8 cellular contexts compared by ENCODE assay signal in genomic region chr9:94165592-94166236, GRCh38.
DNase-seq lines count a peak whose midpoint lies in the region; ATAC-seq and TF ChIP-seq lines count a peak whose summit lies in the region.

No MANE protein-coding gene starts in this region.

- peak overlapping the region in 2 of 4 experiments; percentile 41 to 84 for H3K4me3 ChIP-seq in fibroblast of lung (replicated peaks in 1 of 4; ENCODE audit: control extremely low read depth in 1 of 4, insufficient read depth in 1 of 4, low read depth in 3 of 4, low read length in 4 of 4)
- H3K4me3 ChIP-seq in naive thymus-derived CD4-positive, alpha-beta T cell (ENCODE audit: low read length): peak overlapping the region; percentile 82

- H3K9ac ChIP-seq in fibroblast of lung (ENCODE audit: insufficient read depth, low read length): peak overlapping the region; percentile 100

- peak overlapping the region; percentile 34 for H3K4me2 ChIP-seq in fibroblast of lung (ENCODE audit: extremely low read depth, insufficient read depth, low read length)

- H2AFZ ChIP-seq in fibroblast of lung (ENCODE audit: low read length): peak overlapping the region; percentile 27

- intact Hi-C loops in naive thymus-derived CD4-positive, alpha-beta T cell (cut with micrococcal nuclease): loop anchor here (1.0 to 10.0 kb wide), 20 partner anchors 11 to 1841 kb away; partner anchors contain the start of genes CENPP (in 2 of the 2), ERCC6L2 (in 2 of the 2), FAM120AOS (in 2 of the 2) and IPPK (in 2 of the 2)

- TF ChIP-seq CTCF in fibroblast of lung (conservative IDR thresholded peaks at IDR 0.05 in 1 of 2, IDR thresholded peaks at IDR 0.05 in 1 of 2; ENCODE audit: low read depth in 1 of 2, low read length in 2 of 2): no peak

- no peaks in the 10 kb centered on the region for H3K36me3 ChIP-seq in fibroblast of lung (ENCODE audit: control insufficient read depth, insufficient read depth, low read length)
- H3K36me3 ChIP-seq in naive thymus-derived CD4-positive, alpha-beta T cell (ENCODE audit: control insufficient read depth in 2 of 3, insufficient read depth in 3 of 3, low read length in 3 of 3): no peaks in the 10 kb centered on the region

- H3K36me3 Mint-ChIP-seq in activated T-helper 17 cell treated with anti-CD3 and anti-CD28 coated beads, Interleukin-2, amount 50 U/mL, for 72 hours (ENCODE audit: low read depth): peaks cover 42% of the 10 kb centered on the region
- H3K36me3 Mint-ChIP-seq in naive thymus-derived CD4-positive, alpha-beta T cell: peaks cover 0 to 2% (median 0%) of the 10 kb centered on the region in 5 donors
- H3K36me3 Mint-ChIP-seq in stimulated activated memory B cell treated with anti-CD40 and anti-IgM and Interleukin-4, amounts not matched to agents 10 μg/mL and 1 μg/mL and 100 μg/mL, for 72 hours: peaks cover 5% of the 10 kb centered on the region

- no peaks in the 10 kb centered on the region for H3K27me3 Mint-ChIP-seq in activated T-helper 17 cell treated with anti-CD3 and anti-CD28 coated beads, Interleukin-2, amount 50 U/mL, for 72 hours
- H3K27me3 Mint-ChIP-seq in naive thymus-derived CD4-positive, alpha-beta T cell: no peaks in the 10 kb centered on the region
- no peaks in the 10 kb centered on the region for H3K27me3 Mint-ChIP-seq in stimulated activated memory B cell treated with anti-CD40 and anti-IgM and Interleukin-4, amounts not matched to agents 10 μg/mL and 1 μg/mL and 100 μg/mL, for 72 hours

- peak overlapping the region; percentile 97 for H3K27ac ChIP-seq in fibroblast of lung (ENCODE audit: insufficient read depth, low read length)
- peak overlapping the region; percentile 100 for H3K27ac ChIP-seq in naive thymus-derived CD4-positive, alpha-beta T cell (ENCODE audit: low read depth, low read length)

- peak; percentile 91 for ATAC-seq in activated T-helper 17 cell treated with anti-CD3 and anti-CD28 coated beads, Interleukin-2, amount 50 U/mL, for 72 hours (replicated peaks)
- ATAC-seq in naive thymus-derived CD4-positive, alpha-beta T cell: peak; percentile 95
- ATAC-seq in stimulated activated memory B cell treated with anti-CD40 and anti-IgM and Interleukin-4, amounts not matched to agents 10 μg/mL and 1 μg/mL and 100 μg/mL, for 72 hours: peak; percentile 98

- peak; percentile 84 for DNase-seq in DMS79 (lab: John Stamatoyannopoulos, UW)
- peak; percentile 83 for DNase-seq in GOT3 (lab: John Stamatoyannopoulos, UW)
- DNase-seq in LHCN-M2 (ENCODE audit: low read depth): peak; percentile 99
- DNase-seq in RPMI7951 (ENCODE audit: low read depth): peak; percentile 97
- DNase-seq in fibroblast of lung (ENCODE audit: low read depth in 2 of 2): peak; percentile 99
- peak; percentile 91 to 99 (median 98) for DNase-seq in naive thymus-derived CD4-positive, alpha-beta T cell

- peaks cover 39% of the 10 kb centered on the region for H3K79me2 ChIP-seq in fibroblast of lung (ENCODE audit: control insufficient read depth, insufficient read depth, low read length)

- H3K9me3 Mint-ChIP-seq in activated T-helper 17 cell treated with anti-CD3 and anti-CD28 coated beads, Interleukin-2, amount 50 U/mL, for 72 hours: no peaks in the 10 kb centered on the region
- peaks cover 0 to 2% (median 0%) of the 10 kb centered on the region in 11 donors for H3K9me3 Mint-ChIP-seq in naive thymus-derived CD4-positive, alpha-beta T cell
- H3K9me3 Mint-ChIP-seq in stimulated activated memory B cell treated with anti-CD40 and anti-IgM and Interleukin-4, amounts not matched to agents 10 μg/mL and 1 μg/mL and 100 μg/mL, for 72 hours: no peaks in the 10 kb centered on the region

- H3K9me3 ChIP-seq in fibroblast of lung (ENCODE audit: control insufficient read depth, insufficient read depth, low read depth, low read length): no peaks in the 10 kb centered on the region
- no peaks in the 10 kb centered on the region for H3K9me3 ChIP-seq in naive thymus-derived CD4-positive, alpha-beta T cell (ENCODE audit: control insufficient read depth in 2 of 3, low read length in 3 of 3)

- peaks cover 20% of the 10 kb centered on the region for H4K20me1 ChIP-seq in fibroblast of lung (ENCODE audit: control insufficient read depth, extremely low read depth, insufficient read depth, low read length)

- peak overlapping the region; percentile 99 for H3K4me3 Mint-ChIP-seq in activated T-helper 17 cell treated with anti-CD3 and anti-CD28 coated beads, Interleukin-2, amount 50 U/mL, for 72 hours
- peak overlapping the region; percentile 56 to 90 (median 85) for H3K4me3 Mint-ChIP-seq in naive thymus-derived CD4-positive, alpha-beta T cell
- peak overlapping the region; percentile 83 for H3K4me3 Mint-ChIP-seq in stimulated activated memory B cell treated with anti-CD40 and anti-IgM and Interleukin-4, amounts not matched to agents 10 μg/mL and 1 μg/mL and 100 μg/mL, for 72 hours

- POLR2A ChIA-PET in naive thymus-derived CD4-positive, alpha-beta T cell (lab: Charles Lee): interaction anchor here (0.7 to 2.5 kb wide), 3 partner anchors 8 to 11 kb away, joined by 4 to 12 read pairs (median 5); no protein-coding TSS in a partner anchor

- H3K4me1 ChIP-seq in fibroblast of lung (ENCODE audit: control insufficient read depth, extremely low read depth, insufficient read depth, low read length): no peaks in the 10 kb centered on the region
- H3K4me1 ChIP-seq in naive thymus-derived CD4-positive, alpha-beta T cell (ENCODE audit: control insufficient read depth in 2 of 2, insufficient read depth in 2 of 2, low read length in 2 of 2): peaks cover 34 to 38% of the 10 kb centered on the region in 2 donors

- H3K27me3 ChIP-seq in fibroblast of lung (ENCODE audit: control insufficient read depth, insufficient read depth, low read length): no peaks in the 10 kb centered on the region
- H3K27me3 ChIP-seq in naive thymus-derived CD4-positive, alpha-beta T cell (ENCODE audit: control insufficient read depth in 2 of 2, insufficient read depth in 2 of 2, low read length in 2 of 2): no peaks in the 10 kb centered on the region

- peak overlapping the region; percentile 18 for H3K27ac Mint-ChIP-seq in activated T-helper 17 cell treated with anti-CD3 and anti-CD28 coated beads, Interleukin-2, amount 50 U/mL, for 72 hours
- peak overlapping the region; percentile 75 to 86 (median 79) for H3K27ac Mint-ChIP-seq in naive thymus-derived CD4-positive, alpha-beta T cell
- H3K27ac Mint-ChIP-seq in stimulated activated memory B cell treated with anti-CD40 and anti-IgM and Interleukin-4, amounts not matched to agents 10 μg/mL and 1 μg/mL and 100 μg/mL, for 72 hours: peak overlapping the region; percentile 91

- H3K4me1 Mint-ChIP-seq in activated T-helper 17 cell treated with anti-CD3 and anti-CD28 coated beads, Interleukin-2, amount 50 U/mL, for 72 hours: peaks cover 23% of the 10 kb centered on the region
- H3K4me1 Mint-ChIP-seq in naive thymus-derived CD4-positive, alpha-beta T cell: peaks cover 33 to 55% (median 52%) of the 10 kb centered on the region in 7 donors
- peaks cover 47% of the 10 kb centered on the region for H3K4me1 Mint-ChIP-seq in stimulated activated memory B cell treated with anti-CD40 and anti-IgM and Interleukin-4, amounts not matched to agents 10 μg/mL and 1 μg/mL and 100 μg/mL, for 72 hours

- CTCF ChIA-PET in naive thymus-derived CD4-positive, alpha-beta T cell (lab: Charles Lee): interaction anchor here (0.6 to 1.8 kb wide), 2 partner anchors 12 to 16 kb away, joined by 3 to 4 read pairs; no protein-coding TSS in a partner anchor

Comparison
In these comparisons a context has a peak if more than half of its experiments do, and no peak if none do; other contexts are left out.
1. H3K27ac Mint-ChIP-seq: peak in every context shown above with its lines; median percentile 91 in stimulated activated memory B cell treated with anti-CD40 and anti-IgM and Interleukin-4, amounts not matched to agents 10 μg/mL and 1 μg/mL and 100 μg/mL, for 72 hours; 79 in naive thymus-derived CD4-positive, alpha-beta T cell; 18 in activated T-helper 17 cell treated with anti-CD3 and anti-CD28 coated beads, Interleukin-2, amount 50 U/mL, for 72 hours.